In genomic region chr12:1332327-1332726, GRCh38 we compare ENCODE assay signal across 23 cellular contexts.
A peak's percentile ranks its signal among the peaks of the same experiment; 100 is the strongest.
DNase-seq lines count a peak whose midpoint lies in the region; ATAC-seq and TF ChIP-seq lines count a peak whose summit lies in the region.
"Had no signal": no experiment of that assay in that cellular context is flagged by ENCODE, and none has a peak within 500 bp of the region (broad histone marks: within the 10 kb centered on the region; RNA-seq: fewer than 3 reads in every experiment).

No MANE protein-coding gene starts in this region.

- H3K27me3 ChIP-seq in body of pancreas (no peaks in the 10 kb centered on the region), transverse colon (no peaks in the 10 kb centered on the region)
- H3K27me3 ChIP-seq: brain microvascular endothelial cell, dorsolateral prefrontal cortex, tibial nerve had no signal

- H3K36me3 ChIP-seq in body of pancreas (replicated peaks in 1 of 2; ENCODE audit: insufficient read depth in 1 of 2, low read depth in 2 of 2) (no peaks in the 10 kb centered on the region), transverse colon (no peaks in the 10 kb centered on the region)
- H3K36me3 ChIP-seq: brain microvascular endothelial cell had no signal

- TF ChIP-seq CTCF in LNCaP clone FGC (IDR thresholded peaks at IDR 0.05; ENCODE audit: control insufficient read depth, extremely low read depth, insufficient read depth) (no peak), body of pancreas (IDR thresholded peaks at IDR 0.05) (no peak), transverse colon (IDR thresholded peaks at IDR 0.05) (no peak)

- H3K9me3 ChIP-seq in body of pancreas (no peaks in the 10 kb centered on the region), transverse colon (no peaks in the 10 kb centered on the region)
- H3K9me3 ChIP-seq: tibial nerve had no signal

- TF ChIP-seq POLR2A in body of pancreas (IDR thresholded peaks at IDR 0.05): no peak
- TF ChIP-seq POLR2A in transverse colon (IDR thresholded peaks at IDR 0.05): no peak

- WGBS in body of pancreas, 2 donors: 20 to 35% methylated on average over 3 of the region's 3 CpGs
- 44 to 63% methylated on average over 3 of the region's 3 CpGs for WGBS in transverse colon (ENCODE audit: low coverage in 1 of 2), 2 donors

- H3K27ac ChIP-seq in body of pancreas (peak overlapping the region in 2 of 4 donors; percentile 1 to 27), transverse colon (no peak overlapping the region)
- H3K27ac ChIP-seq: brain microvascular endothelial cell, dorsolateral prefrontal cortex, skin epidermis, tibial nerve had no signal

- H3K4me3 ChIP-seq in LNCaP clone FGC (ENCODE audit: low read depth, low read length): no peak overlapping the region
- H3K4me3 ChIP-seq in body of pancreas: no peak overlapping the region
- H3K4me3 ChIP-seq in transverse colon: no peak overlapping the region
- H3K4me3 ChIP-seq: dorsolateral prefrontal cortex, skin epidermis, tibial nerve had no signal

- DNase-seq in LNCaP clone FGC (ENCODE audit: low read depth): peak; percentile 70
- DNase-seq in body of pancreas: peak; percentile 24 to 60 (median 49)
- peak; percentile 55 for DNase-seq in kidney tubule cell (ENCODE audit: low spot score)
- peak; percentile 32 for DNase-seq in transverse colon
- no peak for DNase-seq in SHP77 treated with DMSO at 0.1 percent for 48 hours (lab: John Stamatoyannopoulos, UW)
- DNase-seq in cerebellum (ENCODE audit: low spot score): no peak
- DNase-seq in NCI-H748 (lab: John Stamatoyannopoulos, UW; ENCODE audit: unreplicated experiment): no peak
- DNase-seq: activated CD4-positive, alpha-beta T cell treated with anti-CD3 and anti-CD28 coated beads for 36 hours; activated CD8-positive, alpha-beta memory T cell treated with anti-CD3 and anti-CD28 coated beads, Interleukin-2, amount 10 ng/mL, durations not matched to agents 7 days and 5 days; brain microvascular endothelial cell; CD4-positive, alpha-beta memory T cell; DMS53; dorsolateral prefrontal cortex; KG1; NCI-H1930; nephron progenitor cell; posterior cingulate gyrus; RPMI8226; stimulated activated CD4-positive, alpha-beta T cell treated with anti-CD3 and anti-CD28 coated beads, Interleukin-2, amount 100 ng/mL, for 24 hours; stimulated activated naive CD4-positive, alpha-beta T cell; SW 1271 had no signal

- peaks cover 10% of the 10 kb centered on the region for H3K4me1 ChIP-seq in body of pancreas
- peaks cover 0 to 12% (median 3%) of the 10 kb centered on the region in 4 donors for H3K4me1 ChIP-seq in transverse colon
- H3K4me1 ChIP-seq: tibial nerve had no signal

- ATAC-seq in body of pancreas: peak; percentile 65
- ATAC-seq: activated CD4-positive, alpha-beta T cell treated with anti-CD3 and anti-CD28 coated beads for 36 hours; activated CD8-positive, alpha-beta memory T cell treated with anti-CD3 and anti-CD28 coated beads, Interleukin-2, amount 10 ng/mL, durations not matched to agents 7 days and 5 days had no signal

- in situ Hi-C loops in transverse colon (cut with MboI; ENCODE audit: low pct_ligation_motif_present in 1 of 4, low pct_unique_long_range_greater_than_20kb in 1 of 4, low sequenced_read_pairs in 3 of 4): no loop called here

- intact Hi-C loops in body of pancreas (cut with DNase I) (no loop called here), transverse colon (cut with DNase I; ENCODE audit: low total_unique reads) (no loop called here)

- no peak for TF ChIP-seq EP300 in transverse colon (IDR thresholded peaks at IDR 0.05; ENCODE audit: low read depth)

Comparison
In these comparisons a context has a peak if more than half of its experiments do, and no peak if none do; other contexts are left out.
1. DNase-seq: peak in LNCaP clone FGC (single experiment), body of pancreas (4 of 4), kidney tubule cell (single experiment) and transverse colon (single experiment); none in SHP77 treated with DMSO at 0.1 percent for 48 hours (single experiment), cerebellum (single experiment) and NCI-H748 (single experiment).